ENCODE assay signal across 19 cellular contexts in genomic region chr17:21076242-21076641, GRCh38. TPM values are rescaled to one million over a fixed set of nuclear protein-coding genes. Genes with fewer than 3 reads are reported as not detected.
DNase-seq lines count a peak whose midpoint lies in the region; ATAC-seq, FAIRE-seq and TF ChIP-seq lines count a peak whose summit lies in the region.
"Had no signal": no experiment of that assay in that cellular context is flagged by ENCODE, and none has a peak within 500 bp of the region (broad histone marks: within the 10 kb centered on the region; RNA-seq: fewer than 3 reads in every experiment).

No MANE protein-coding gene starts in this region.

- no peaks in the 10 kb centered on the region for H3K27me3 ChIP-seq in astrocyte (ENCODE audit: insufficient read depth, low read length)
- H3K27me3 ChIP-seq in sigmoid colon: no peaks in the 10 kb centered on the region
- no peaks in the 10 kb centered on the region for H3K27me3 ChIP-seq in uterus
- H3K27me3 ChIP-seq: BE2C, MG63 had no signal

- WGBS in sigmoid colon, 2 donors: 78 to 85% methylated on average over 3 of the region's 3 CpGs

- peaks cover 10% of the 10 kb centered on the region for H3K4me1 Mint-ChIP-seq in astrocyte (ENCODE audit: low read depth, unreplicated experiment)
- H3K4me1 Mint-ChIP-seq: CD4-positive, alpha-beta memory T cell had no signal

- no peak overlapping the region for H2AFZ ChIP-seq in astrocyte (ENCODE audit: low read depth, low read length)

- H3K27ac Mint-ChIP-seq in astrocyte (ENCODE audit: unreplicated experiment): peak overlapping the region; percentile 5
- H3K27ac Mint-ChIP-seq: CD4-positive, alpha-beta memory T cell had no signal

- DNase-seq in astrocyte (ENCODE audit: low read depth) (no peak), left colon (no peak), sigmoid colon (no peak), uterus (no peak), SW480 (ENCODE audit: low spot score) (no peak), NCI-H1436 treated with DMSO at 0.1 percent for 48 hours (lab: John Stamatoyannopoulos, UW) (no peak), HCEC 1CT (no peak)
- DNase-seq: BE2C; CD4-positive, alpha-beta memory T cell; DND-41; GDM1; MG63; NCI-H1105; NCI-H187; NCI-H446 treated with DMSO at 0.1 percent for 48 hours; NCI-H774; SHP77 treated with DMSO at 0.1 percent for 48 hours had no signal

- FAIRE-seq in astrocyte (lab: Jason Lieb, UNC): no peak
- FAIRE-seq: H54, RCC 7860 had no signal

- intact Hi-C loops in left colon (cut with DNase I, micrococcal nuclease): no loop called here
- intact Hi-C loops in sigmoid colon (cut with DNase I): loop anchor here (2.0 to 5.0 kb wide), 2 partner anchors 31 to 91 kb away; no protein-coding TSS in a partner anchor
- intact Hi-C loops in uterus (cut with DNase I; ENCODE audit: low total_unique reads): no loop called here

- H3K9me3 ChIP-seq in astrocyte (ENCODE audit: insufficient read depth, low read depth, low read length): no peaks in the 10 kb centered on the region
- no peaks in the 10 kb centered on the region for H3K9me3 ChIP-seq in sigmoid colon
- H3K9me3 ChIP-seq in uterus: no peaks in the 10 kb centered on the region
- H3K9me3 ChIP-seq: BE2C, MG63 had no signal

- H3K36me3 Mint-ChIP-seq in astrocyte (ENCODE audit: low read depth, unreplicated experiment): no peaks in the 10 kb centered on the region
- H3K36me3 Mint-ChIP-seq: CD4-positive, alpha-beta memory T cell had no signal

- peak overlapping the region; percentile 66 for H3K4me2 ChIP-seq in astrocyte (ENCODE audit: low read length)

- H3K27me3 Mint-ChIP-seq in astrocyte (ENCODE audit: low read depth, unreplicated experiment): peaks cover 8% of the 10 kb centered on the region

- H3K4me3 ChIP-seq in astrocyte (ENCODE audit: insufficient read depth, low read depth, low read length) (no peak overlapping the region), sigmoid colon (peak overlapping the region in 1 of 4 donors; percentile 10), uterus (no peak overlapping the region)
- H3K4me3 ChIP-seq: MG63 had no signal

- TF ChIP-seq POLR2A in sigmoid colon (IDR thresholded peaks at IDR 0.05): no peak
- no peak for TF ChIP-seq POLR2A in uterus (IDR thresholded peaks at IDR 0.05)

- no peaks in the 10 kb centered on the region for H3K79me2 ChIP-seq in astrocyte (ENCODE audit: insufficient read depth, low read length)

- H3K36me3 ChIP-seq in astrocyte (ENCODE audit: insufficient read depth, low read length) (no peaks in the 10 kb centered on the region), sigmoid colon (no peaks in the 10 kb centered on the region), uterus (no peaks in the 10 kb centered on the region)
- H3K36me3 ChIP-seq: BE2C, MG63 had no signal

- no peak for TF ChIP-seq EP300 in sigmoid colon (IDR thresholded peaks at IDR 0.05)

- H3K9ac ChIP-seq in astrocyte (ENCODE audit: low read length): no peak overlapping the region

- H4K20me1 ChIP-seq in astrocyte (ENCODE audit: insufficient read depth, low read length): no peaks in the 10 kb centered on the region

- H3K27ac ChIP-seq in astrocyte (ENCODE audit: low read depth, low read length) (no peak overlapping the region), sigmoid colon (peak overlapping the region; percentile 78 to 85 (median 82)), uterus (peak overlapping the region; percentile 76 to 83)

- peaks cover 4% of the 10 kb centered on the region for H3K9me3 Mint-ChIP-seq in astrocyte (ENCODE audit: unreplicated experiment)

- TF ChIP-seq CTCF in astrocyte (IDR thresholded peaks at IDR 0.05; ENCODE audit: insufficient read depth, low read depth, low read length): no peak
- no peak for TF ChIP-seq CTCF in sigmoid colon (IDR thresholded peaks at IDR 0.05)
- no peak for TF ChIP-seq CTCF in uterus (IDR thresholded peaks at IDR 0.05)

- ATAC-seq in left colon: peak; percentile 56

- H3K4me1 ChIP-seq in astrocyte (ENCODE audit: insufficient read depth, low read length): peaks cover 12% of the 10 kb centered on the region
- H3K4me1 ChIP-seq in sigmoid colon: peaks cover 0 to 49% (median 39%) of the 10 kb centered on the region in 4 donors
- H3K4me1 ChIP-seq in uterus: no peaks in the 10 kb centered on the region
- H3K4me1 ChIP-seq: BE2C had no signal

- no peak overlapping the region for H3K4me3 Mint-ChIP-seq in astrocyte (ENCODE audit: unreplicated experiment)
- H3K4me3 Mint-ChIP-seq: CD4-positive, alpha-beta memory T cell had no signal

RNA-seq across cellular contexts. Expression of gene USP22, which starts 33.4 kb away (rescaled TPM):
- 243 and 266 TPM in 2 replicates for total RNA-seq in astrocyte
- 100 to 1,000 TPM; 145 to 155 TPM for total RNA-seq in left colon
- 10 to 100 TPM; 68.8 to 84.2 (median 83.4) TPM for total RNA-seq in sigmoid colon
- polyA plus RNA-seq in sigmoid colon: 10 to 100 TPM; 25.2 to 71.2 (median 30.1) TPM
- total RNA-seq in uterus: 100 to 1,000 TPM; 110 to 299 (median 189) TPM

RNA-seq across cellular contexts. Expression of gene DHRS7B, which starts 50.5 kb away (rescaled TPM):
- total RNA-seq in astrocyte (15.5 and 17.2 TPM in 2 replicates), left colon (10 to 100 TPM; 32.1 to 33.5 TPM), sigmoid colon (10 to 100 TPM; 19.7 to 31.9 (median 27.0) TPM), uterus (10 to 100 TPM; 21.5 to 42.6 (median 30.0) TPM)
- 10 to 100 TPM in 2 of 3 donors, 1 to 10 TPM in 1; 8.3 to 30.7 (median 14.4) TPM for polyA plus RNA-seq in sigmoid colon
